Comparison of ENCODE assay signal across 13 cellular contexts in the genomic region with DNA sequence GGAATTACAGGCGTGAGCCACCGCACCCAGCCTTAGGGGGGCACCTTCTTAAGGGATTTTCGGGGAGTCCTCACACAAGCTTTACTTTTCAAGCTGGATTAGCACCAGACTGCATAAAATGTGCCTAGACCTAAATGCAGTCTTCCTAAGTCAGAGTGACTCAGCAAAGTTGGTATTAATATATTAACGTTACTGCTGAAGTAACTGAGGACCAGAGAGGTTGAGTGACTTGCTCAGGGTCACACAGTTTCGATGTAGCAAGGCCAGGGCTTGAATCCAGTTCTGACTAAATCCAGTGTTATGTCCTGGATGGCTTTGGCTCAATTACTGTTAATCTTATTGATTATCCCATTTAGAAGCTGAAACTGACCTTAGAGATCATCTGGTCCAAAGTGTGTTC. TPM values are rescaled to one million over a fixed set of nuclear protein-coding genes. Genes with fewer than 3 reads are reported as not detected.
A peak's percentile ranks its signal among the peaks of the same experiment; 100 is the strongest.
DNase-seq lines count a peak whose midpoint lies in the region; ATAC-seq and TF ChIP-seq lines count a peak whose summit lies in the region.
"Had no signal": no experiment of that assay in that cellular context is flagged by ENCODE, and none has a peak within 500 bp of the region (broad histone marks: within the 10 kb centered on the region; RNA-seq: fewer than 3 reads in every experiment).

No MANE protein-coding gene starts in this region.

- TF ChIP-seq CTCF in HFFc6 (IDR thresholded peaks at IDR 0.05) (no peak), ascending aorta (IDR thresholded peaks at IDR 0.05) (no peak), osteoblast (IDR thresholded peaks at IDR 0.05; ENCODE audit: extremely low read depth, low read depth, low read length) (no peak)

- no peaks in the 10 kb centered on the region for H3K9me3 ChIP-seq in ascending aorta
- no peaks in the 10 kb centered on the region for H3K9me3 ChIP-seq in osteoblast (ENCODE audit: low read depth, low read length)
- H3K9me3 ChIP-seq: MG63 had no signal

- H3K36me3 ChIP-seq in ascending aorta (peaks cover 41 to 45% of the 10 kb centered on the region in 2 donors), osteoblast (ENCODE audit: insufficient read depth, low read length) (peaks cover 28% of the 10 kb centered on the region)

- no peak overlapping the region for H3K4me2 ChIP-seq in osteoblast (ENCODE audit: insufficient read depth, low read length)

- H3K36me3 Mint-ChIP-seq in activated naive CD8-positive, alpha-beta T cell = peaks cover 2% of the 10 kb centered on the region
- peaks cover 31% of the 10 kb centered on the region for H3K36me3 Mint-ChIP-seq in activated naive CD8-positive, alpha-beta T cell treated with anti-CD3 and anti-CD28 coated beads, Interleukin-2, amount 50 U/mL, for 24 hours (ENCODE audit: low read depth)
- peaks cover 29% of the 10 kb centered on the region for H3K36me3 Mint-ChIP-seq in HFFc6 (ENCODE audit: low read depth)

- H3K9me3 Mint-ChIP-seq in activated naive CD8-positive, alpha-beta T cell (ENCODE audit: low read depth) = no peaks in the 10 kb centered on the region
- H3K9me3 Mint-ChIP-seq in activated naive CD8-positive, alpha-beta T cell treated with anti-CD3 and anti-CD28 coated beads, Interleukin-2, amount 50 U/mL, for 24 hours = no peaks in the 10 kb centered on the region
- H3K9me3 Mint-ChIP-seq in HFFc6 = no peaks in the 10 kb centered on the region

- no peak overlapping the region for H2AFZ ChIP-seq in osteoblast (ENCODE audit: low read length)

- H3K27me3 Mint-ChIP-seq in activated naive CD8-positive, alpha-beta T cell = no peaks in the 10 kb centered on the region
- no peaks in the 10 kb centered on the region for H3K27me3 Mint-ChIP-seq in activated naive CD8-positive, alpha-beta T cell treated with anti-CD3 and anti-CD28 coated beads, Interleukin-2, amount 50 U/mL, for 24 hours
- peaks cover 3% of the 10 kb centered on the region for H3K27me3 Mint-ChIP-seq in HFFc6 (ENCODE audit: insufficient read depth)

- H4K20me1 ChIP-seq in osteoblast (ENCODE audit: insufficient read depth, low read length) = no peaks in the 10 kb centered on the region

- no peak for DNase-seq in activated naive CD8-positive, alpha-beta T cell treated with anti-CD3 and anti-CD28 coated beads, Interleukin-2, amount 50 U/mL, for 24 hours
- DNase-seq in HFFc6 (no peak), ascending aorta (ENCODE audit: low spot score in 2 of 2) (no peak), osteoblast (ENCODE audit: insufficient read length, low spot score, missing footprints) (peak; percentile 27), NOMO-1 treated with dmso at 0.1 percent for 144 hours (lab: John Stamatoyannopoulos, UW; ENCODE audit: unreplicated experiment) (no peak), NCI-H510A (lab: John Stamatoyannopoulos, UW) (no peak), NCI-H2029 (lab: John Stamatoyannopoulos, UW) (no peak)
- DNase-seq: C1 segment of cervical spinal cord, MG63, NCI-H1105, NCI-H1694 treated with DMSO at 0.1 percent for 48 hours, NCI-H748 treated with DMSO at 0.1 percent for 48 hours had no signal

- no peaks in the 10 kb centered on the region for H3K4me1 Mint-ChIP-seq in activated naive CD8-positive, alpha-beta T cell (ENCODE audit: low read depth)
- H3K4me1 Mint-ChIP-seq in activated naive CD8-positive, alpha-beta T cell treated with anti-CD3 and anti-CD28 coated beads, Interleukin-2, amount 50 U/mL, for 24 hours = peaks cover 3% of the 10 kb centered on the region
- H3K4me1 Mint-ChIP-seq in HFFc6 (ENCODE audit: low read depth) = peaks cover 29% of the 10 kb centered on the region

- H3K27ac Mint-ChIP-seq in activated naive CD8-positive, alpha-beta T cell = peak overlapping the region; percentile 16
- no peak overlapping the region for H3K27ac Mint-ChIP-seq in activated naive CD8-positive, alpha-beta T cell treated with anti-CD3 and anti-CD28 coated beads, Interleukin-2, amount 50 U/mL, for 24 hours
- H3K27ac Mint-ChIP-seq in HFFc6 = peak overlapping the region; percentile 31; the same call in 1 of the 2 replicates

- H3K79me2 ChIP-seq in osteoblast (ENCODE audit: insufficient read depth, low read length) = no peaks in the 10 kb centered on the region

- H3K4me1 ChIP-seq in ascending aorta (peaks cover 10 to 17% of the 10 kb centered on the region in 2 donors), osteoblast (ENCODE audit: insufficient read depth, low read length) (peaks cover 29% of the 10 kb centered on the region)

- intact Hi-C loops in ascending aorta (cut with DNase I) = no loop called here

- H3K4me3 ChIP-seq in ascending aorta (no peak overlapping the region), osteoblast (ENCODE audit: insufficient read depth, low read length) (no peak overlapping the region)
- H3K4me3 ChIP-seq: MG63 had no signal

- no peak overlapping the region for H3K4me3 Mint-ChIP-seq in activated naive CD8-positive, alpha-beta T cell
- no peak overlapping the region for H3K4me3 Mint-ChIP-seq in activated naive CD8-positive, alpha-beta T cell treated with anti-CD3 and anti-CD28 coated beads, Interleukin-2, amount 50 U/mL, for 24 hours
- H3K4me3 Mint-ChIP-seq in HFFc6 = no peak overlapping the region

- peak overlapping the region; percentile 85 to 89 for H3K27ac ChIP-seq in ascending aorta
- H3K27ac ChIP-seq in osteoblast (ENCODE audit: low read depth, low read length) = no peak overlapping the region

- no peaks in the 10 kb centered on the region for H3K27me3 ChIP-seq in ascending aorta
- H3K27me3 ChIP-seq in osteoblast (ENCODE audit: insufficient read depth, low read length) = no peaks in the 10 kb centered on the region
- H3K27me3 ChIP-seq: MG63 had no signal

- no peak for ATAC-seq in activated naive CD8-positive, alpha-beta T cell treated with anti-CD3 and anti-CD28 coated beads, Interleukin-2, amount 50 U/mL, for 24 hours

RNA-seq across cellular contexts. Expression of gene EDEM2, which starts 13.4 kb away (rescaled TPM):
- total RNA-seq in HFFc6 (2021; fragmentation: NEBNext Ultra II Directional; extraction: Animal tissue kit (Norgen Biotek cat#: 25700)) = 10 to 100 TPM; 29.5 to 33.3 (median 32.0) TPM
- total RNA-seq in ascending aorta = 20.3 TPM
- 32.2 and 41.8 TPM in 2 replicates for total RNA-seq in osteoblast

RNA-seq across cellular contexts. Expression of gene PROCR, which starts 38.1 kb away (rescaled TPM):
- 10 to 100 TPM; 21.0 to 29.6 (median 23.4) TPM for total RNA-seq in HFFc6 (2021; fragmentation: NEBNext Ultra II Directional; extraction: Animal tissue kit (Norgen Biotek cat#: 25700))
- total RNA-seq in ascending aorta = 241 TPM
- total RNA-seq in osteoblast = 35.9 and 38.0 TPM in 2 replicates

RNA-seq across cellular contexts. Expression of gene TRPC4AP, which starts 41.1 kb away (rescaled TPM):
- total RNA-seq in HFFc6 (2021; fragmentation: NEBNext Ultra II Directional; extraction: Animal tissue kit (Norgen Biotek cat#: 25700)) = 10 to 100 TPM; 70.7 to 89.8 (median 81.6) TPM
- total RNA-seq in ascending aorta (54.1 TPM), osteoblast (98.7 and 98.8 TPM in 2 replicates)
